24 cellular contexts compared by ENCODE assay signal in genomic region chr17:72915631-72916081, GRCh38.
"Had no signal": no experiment of that assay in that cellular context is flagged by ENCODE, and none has a peak within 500 bp of the region (broad histone marks: within the 10 kb centered on the region; RNA-seq: fewer than 3 reads in every experiment).

No MANE protein-coding gene starts in this region.

- H3K9me3 ChIP-seq: body of pancreas, esophagus muscularis mucosa, left ventricle myocardium inferior, pancreas, right atrium auricular region, testis, transverse colon had no signal

- H3K36me3 ChIP-seq: cardiac muscle cell, esophagus muscularis mucosa, left ventricle myocardium inferior, pancreas, right atrium auricular region, transverse colon had no signal

- ATAC-seq: activated CD8-positive, alpha-beta memory T cell treated with anti-CD3 and anti-CD28 coated beads, Interleukin-2, amount 10 ng/mL, durations not matched to agents 7 days and 5 days; activated CD8-positive, alpha-beta T cell treated with anti-CD3 and anti-CD28 coated beads, Interleukin-2, amount 10 ng/mL, durations not matched to agents 7 days and 5 days; body of pancreas; foreskin keratinocyte; pancreas had no signal

- H3K27me3 ChIP-seq: body of pancreas, cardiac muscle cell, esophagus muscularis mucosa, foreskin keratinocyte, pancreas, right atrium auricular region, testis, transverse colon had no signal

- H3K27ac ChIP-seq: body of pancreas, cardiac muscle cell, esophagus muscularis mucosa, foreskin keratinocyte, left ventricle myocardium inferior, pancreas, right atrium auricular region, testis, transverse colon had no signal

- H3K4me1 ChIP-seq: body of pancreas, esophagus muscularis mucosa, foreskin keratinocyte, pancreas, right atrium auricular region, testis, transverse colon had no signal

- DNase-seq: activated B cell treated with CpG ODN at 0.5 μM for 24 hours; activated CD8-positive, alpha-beta memory T cell treated with anti-CD3 and anti-CD28 coated beads, Interleukin-2, amount 10 ng/mL, durations not matched to agents 7 days and 5 days; activated CD8-positive, alpha-beta T cell treated with anti-CD3 and anti-CD28 coated beads, Interleukin-2, amount 10 ng/mL, durations not matched to agents 7 days and 5 days; activated naive CD4-positive, alpha-beta T cell treated with Interleukin-2 at 50 U/mL for 16 hours; activated T-cell treated with anti-CD3 and anti-CD28 coated beads, Interleukin-2, amount 50 U/mL, for 48 hours; aorta; body of pancreas; cortex of kidney; endodermal cell; foreskin keratinocyte; glutamatergic neuron; islet precursor cell; left ventricle myocardium inferior; naive B cell; nephron progenitor cell; pancreas; stimulated activated naive CD4-positive, alpha-beta T cell treated with Interleukin-2 at 50 U/mL for 16 hours; T-helper 1 cell; testis; transverse colon had no signal

- H3K4me3 ChIP-seq: body of pancreas, cardiac muscle cell, esophagus muscularis mucosa, left ventricle myocardium inferior, lung, pancreas, right atrium auricular region, testis, transverse colon had no signal
